25 cellular contexts compared by ENCODE assay signal in the genomic region with DNA sequence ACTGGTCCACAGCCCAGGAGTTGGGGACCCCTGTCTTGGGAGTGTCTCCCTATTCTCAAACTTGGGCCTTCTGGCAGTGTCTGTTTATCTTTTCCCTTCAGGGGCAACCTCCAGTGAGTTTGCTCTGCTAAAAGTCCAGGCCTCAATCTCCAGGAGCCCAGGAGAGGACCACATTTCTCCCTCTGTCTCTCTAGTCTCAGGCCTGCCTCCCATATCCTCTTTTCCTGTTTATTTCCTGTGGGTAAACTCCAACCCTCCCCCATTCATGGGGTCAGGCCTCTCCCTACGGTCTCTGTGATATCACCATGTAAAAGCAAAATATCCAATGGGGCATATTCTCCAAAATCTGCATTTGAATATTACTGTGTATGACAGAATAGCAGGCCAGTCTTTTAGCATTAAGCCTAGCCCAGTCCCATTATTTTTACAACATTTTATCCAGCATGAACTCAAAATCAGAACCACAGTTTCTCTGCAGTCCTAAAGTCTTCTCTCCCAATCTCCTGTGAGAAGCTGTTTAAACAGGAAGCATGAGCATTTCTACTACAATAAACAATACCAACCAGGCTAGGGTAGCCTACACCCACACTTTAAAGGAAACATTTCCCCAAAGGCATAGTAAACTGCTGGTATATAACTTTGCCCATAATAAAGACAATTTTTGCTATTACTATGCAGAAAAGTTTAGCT. TPM values are rescaled to one million over a fixed set of nuclear protein-coding genes. Genes with fewer than 3 reads are reported as not detected.
DNase-seq lines count a peak whose midpoint lies in the region; ATAC-seq, FAIRE-seq and TF ChIP-seq lines count a peak whose summit lies in the region.
"Had no signal": no experiment of that assay in that cellular context is flagged by ENCODE, and none has a peak within 500 bp of the region (broad histone marks: within the 10 kb centered on the region; RNA-seq: fewer than 3 reads in every experiment).

No MANE protein-coding gene starts in this region.

- no peak for TF ChIP-seq POLR2A in HepG2 (IDR thresholded peaks at IDR 0.05; ENCODE audit: insufficient read depth in 1 of 2, low read depth in 2 of 2, low read length in 2 of 2)

- H4K20me1 ChIP-seq in HepG2 (ENCODE audit: insufficient read depth, low read length) = no peaks in the 10 kb centered on the region

- H3K4me2 ChIP-seq in HepG2 (ENCODE audit: low read depth, low read length) = peak overlapping the region; percentile 1; the same call in 1 of the 2 replicates

- H3K9ac ChIP-seq in HepG2 (ENCODE audit: insufficient read depth, low read depth, low read length) = no peak overlapping the region

- no peak overlapping the region for H3K4me3 ChIP-seq in HepG2 (replicated peaks in 1 of 3; ENCODE audit: insufficient read depth in 1 of 3, low read depth in 2 of 3, low read length in 3 of 3)
- H3K4me3 ChIP-seq: cardiac muscle cell, transverse colon had no signal

- no peaks in the 10 kb centered on the region for H3K27me3 ChIP-seq in HepG2 (ENCODE audit: control insufficient read depth in 1 of 2, insufficient read depth in 2 of 2, low read length in 2 of 2)
- H3K27me3 ChIP-seq: cardiac muscle cell, transverse colon had no signal

- H3K27ac Mint-ChIP-seq in WTC11 = peak overlapping the region; percentile 2; the same call in 1 of the 2 replicates
- peak overlapping the region; percentile 56 for H3K27ac Mint-ChIP-seq in osteocyte (ENCODE audit: unreplicated experiment)
- no peak overlapping the region for H3K27ac Mint-ChIP-seq in activated T-helper 17 cell treated with anti-CD3 and anti-CD28 coated beads, Interleukin-2, amount 50 U/mL, for 72 hours
- H3K27ac Mint-ChIP-seq: activated CD8-positive, alpha-beta memory T cell treated with anti-CD3 and anti-CD28 coated beads, Interleukin-2, amount 10 ng/mL, durations not matched to agents 7 days and 5 days; naive B cell had no signal

- no peak for TF ChIP-seq EP300 in HepG2 (IDR thresholded peaks at IDR 0.05; ENCODE audit: low read depth in 2 of 2, low read length in 2 of 2)
- TF ChIP-seq EP300 in HepG2 (CRISPR knock-in tag; IDR thresholded peaks at IDR 0.05; ENCODE audit: borderline replicate concordance) = no peak

- peaks cover 17% of the 10 kb centered on the region for H3K36me3 Mint-ChIP-seq in WTC11
- H3K36me3 Mint-ChIP-seq in osteocyte (ENCODE audit: unreplicated experiment) = no peaks in the 10 kb centered on the region
- no peaks in the 10 kb centered on the region for H3K36me3 Mint-ChIP-seq in activated T-helper 17 cell treated with anti-CD3 and anti-CD28 coated beads, Interleukin-2, amount 50 U/mL, for 72 hours (ENCODE audit: low read depth)
- H3K36me3 Mint-ChIP-seq: activated CD8-positive, alpha-beta memory T cell treated with anti-CD3 and anti-CD28 coated beads, Interleukin-2, amount 10 ng/mL, durations not matched to agents 7 days and 5 days had no signal

- CTCF ChIA-PET in WTC11 (lab: Charles Lee) = interaction anchor here (0.6 to 1.2 kb wide), 2 partner anchors 19 to 270 kb away, joined by 3 to 4 read pairs; no protein-coding TSS in a partner anchor
- CTCF ChIA-PET in HepG2 (lab: Yijun Ruan, JAX; ENCODE audit: low intra/inter-chr PET ratio, low total read pairs) = no interaction called here

- WGBS in HepG2 (ENCODE audit: low lambda C conversion rate) = 39% methylated on average over 1 of the region's 1 CpG

- no TSS peak for BruUV-seq in HepG2 (replicated peaks; lab: Mats Ljungman, UMichigan)

- H3K27ac ChIP-seq in HepG2 (ENCODE audit: extremely low read length, insufficient read depth, low read length) = peak overlapping the region; percentile 42
- H3K27ac ChIP-seq: cardiac muscle cell had no signal

- H2AFZ ChIP-seq in HepG2 (ENCODE audit: low read length) = no peak overlapping the region

- TF ChIP-seq CTCF in WTC11 (IDR thresholded peaks at IDR 0.05) = no peak
- TF ChIP-seq CTCF in HepG2 (CRISPR knock-in tag; IDR thresholded peaks at IDR 0.05) = no peak
- TF ChIP-seq CTCF in osteocyte (IDR thresholded peaks at IDR 0.05) = no peak

- peaks cover 11% of the 10 kb centered on the region for H3K4me1 Mint-ChIP-seq in WTC11
- H3K4me1 Mint-ChIP-seq in osteocyte (ENCODE audit: unreplicated experiment) = peaks cover 23% of the 10 kb centered on the region
- no peaks in the 10 kb centered on the region for H3K4me1 Mint-ChIP-seq in activated T-helper 17 cell treated with anti-CD3 and anti-CD28 coated beads, Interleukin-2, amount 50 U/mL, for 72 hours
- H3K4me1 Mint-ChIP-seq: naive B cell had no signal

- H3K4me1 ChIP-seq in HepG2 (ENCODE audit: insufficient read depth, low read length) = peaks cover 67% of the 10 kb centered on the region

- H3K36me3 ChIP-seq in HepG2 (replicated peaks in 1 of 2; ENCODE audit: control insufficient read depth in 1 of 2, insufficient read depth in 2 of 2, low read length in 2 of 2) = no peaks in the 10 kb centered on the region
- H3K36me3 ChIP-seq: cardiac muscle cell, transverse colon had no signal

- no peak overlapping the region for H3K4me3 Mint-ChIP-seq in WTC11
- H3K4me3 Mint-ChIP-seq in osteocyte (ENCODE audit: unreplicated experiment) = no peak overlapping the region
- no peak overlapping the region for H3K4me3 Mint-ChIP-seq in activated T-helper 17 cell treated with anti-CD3 and anti-CD28 coated beads, Interleukin-2, amount 50 U/mL, for 72 hours
- H3K4me3 Mint-ChIP-seq: activated CD8-positive, alpha-beta memory T cell treated with anti-CD3 and anti-CD28 coated beads, Interleukin-2, amount 10 ng/mL, durations not matched to agents 7 days and 5 days; naive B cell had no signal

- no peak for TF ChIP-seq RAD21 in HepG2 (CRISPR knock-in tag; IDR thresholded peaks at IDR 0.05)

- no peak for ATAC-seq in WTC11
- peak; percentile 53; the same call in 2 of the 3 replicates for ATAC-seq in HepG2
- ATAC-seq in HG02763 (IDR thresholded peaks at IDR 0.05; ENCODE audit: unreplicated experiment) = no peak
- ATAC-seq in GM18867 (IDR thresholded peaks at IDR 0.05; ENCODE audit: unreplicated experiment) = no peak
- no peak for ATAC-seq in activated T-helper 17 cell treated with anti-CD3 and anti-CD28 coated beads, Interleukin-2, amount 50 U/mL, for 72 hours (replicated peaks)
- ATAC-seq: activated CD8-positive, alpha-beta memory T cell treated with anti-CD3 and anti-CD28 coated beads, Interleukin-2, amount 10 ng/mL, durations not matched to agents 7 days and 5 days; esophagus mucosa; left ventricle myocardium superior; stimulated activated naive CD8-positive, alpha-beta T cell treated with anti-CD3 and anti-CD28 coated beads, Interleukin-15, Interleukin-2, amounts not matched to agents 100 U/mL and 50 U/mL, for 24 hours had no signal

- no peaks in the 10 kb centered on the region for H3K9me3 ChIP-seq in HepG2 (ENCODE audit: low read length)
- H3K9me3 ChIP-seq: Caco-2, transverse colon had no signal

- H3K9me3 Mint-ChIP-seq in WTC11 (peaks cover 20% of the 10 kb centered on the region), osteocyte (ENCODE audit: unreplicated experiment) (no peaks in the 10 kb centered on the region)
- H3K9me3 Mint-ChIP-seq in activated T-helper 17 cell treated with anti-CD3 and anti-CD28 coated beads, Interleukin-2, amount 50 U/mL, for 72 hours = no peaks in the 10 kb centered on the region

- in situ Hi-C loops in HepG2 (cut with HindIII; ENCODE audit: extremely low pct_ligation_motif_present, low pct_unique_long_range_greater_than_20kb) = no loop called here

- DNase-seq in H4 (ENCODE audit: low spot score) (peak; percentile 23), WTC11 (ENCODE audit: low spot score) (no peak), HepG2 (ENCODE audit: low spot score) (no peak), osteocyte (ENCODE audit: extremely low spot score, unreplicated experiment) (no peak), NCI-H2196 (lab: John Stamatoyannopoulos, UW; ENCODE audit: unreplicated experiment) (no peak)
- DNase-seq: activated CD4-positive, alpha-beta T cell treated with anti-CD3 and anti-CD28 coated beads for 4 hours; activated CD8-positive, alpha-beta memory T cell treated with anti-CD3 and anti-CD28 coated beads, Interleukin-2, amount 10 ng/mL, durations not matched to agents 7 days and 5 days; activated effector memory CD4-positive, alpha-beta T cell treated with anti-CD3 and anti-CD28 coated beads, Interleukin-2, amount 50 U/mL, for 16 hours; AML-193; Caco-2; EL; glutamatergic neuron; left ventricle myocardium superior; naive B cell; NCI-H1694; stimulated activated CD4-positive, alpha-beta T cell treated with anti-CD3 and anti-CD28 coated beads, Interleukin-2, amount 100 ng/mL, for 24 hours; stimulated activated naive CD8-positive, alpha-beta T cell treated with anti-CD3 and anti-CD28 coated beads, Interleukin-15, Interleukin-2, amounts not matched to agents 100 U/mL and 50 U/mL, for 24 hours; T1000; transverse colon had no signal

- H3K27me3 Mint-ChIP-seq in WTC11 (ENCODE audit: low read depth) = no peaks in the 10 kb centered on the region
- H3K27me3 Mint-ChIP-seq in osteocyte (ENCODE audit: unreplicated experiment) = no peaks in the 10 kb centered on the region
- H3K27me3 Mint-ChIP-seq in activated T-helper 17 cell treated with anti-CD3 and anti-CD28 coated beads, Interleukin-2, amount 50 U/mL, for 72 hours = peaks cover 7% of the 10 kb centered on the region
- H3K27me3 Mint-ChIP-seq: activated CD8-positive, alpha-beta memory T cell treated with anti-CD3 and anti-CD28 coated beads, Interleukin-2, amount 10 ng/mL, durations not matched to agents 7 days and 5 days had no signal

- H3K79me2 ChIP-seq in HepG2 (ENCODE audit: insufficient read depth, low read length) = no peaks in the 10 kb centered on the region

- POLR2A ChIA-PET in WTC11 (lab: Charles Lee) = no interaction called here
- POLR2A ChIA-PET in HepG2 (lab: Yijun Ruan, JAX) = interaction anchor here (2.3 to 2.5 kb wide), 2 partner anchors 14 to 18 kb away, joined by 5 to 8 read pairs; partner anchors contain the start of gene TMEM135

- no peak for FAIRE-seq in HepG2 (lab: Jason Lieb, UNC)
- FAIRE-seq: GM18507 had no signal

- intact Hi-C loops in HepG2 (cut with micrococcal nuclease; ENCODE audit: unreplicated experiment) = no loop called here

RNA-seq across cellular contexts. Expression of gene TMEM135, which starts 18.0 kb away (rescaled TPM):
- 26.1 and 26.3 TPM in 2 replicates for total RNA-seq in H4 (2014; rRNA removed; shearing (Covaris generic))
- total RNA-seq in WTC11 (2021) = 28.4 to 35.8 TPM (median 30.9 TPM) in 3 replicates
- total RNA-seq in HepG2 (2016; rRNA removed; fragmentation: Illumina TruSeq; extraction: Trizol) = 88.9 and 137 TPM in 2 replicates
- 13.8 and 23.1 TPM in 2 replicates for total RNA-seq in HepG2 (2016; cell fraction: cytosol; rRNA removed; fragmentation: Illumina TruSeq; extraction: Trizol; ENCODE audit: low read depth)
- total RNA-seq in HepG2 (2016; cell fraction: insoluble cytoplasmic fraction; rRNA removed; fragmentation: Illumina TruSeq; extraction: Trizol) = 89.3 and 110 TPM in 2 replicates
- 53.8 and 64.4 TPM in 2 replicates for total RNA-seq in HepG2 (2016; cell fraction: membrane; rRNA removed; fragmentation: Illumina TruSeq; extraction: Trizol)
- total RNA-seq in HepG2 (2016; cell fraction: nucleus; rRNA removed; fragmentation: Illumina TruSeq; extraction: Trizol) = 114 and 120 TPM in 2 replicates
- polyA plus RNA-seq in HepG2 (2011; rRNA removed) = 29.8 and 36.6 TPM in 2 replicates
- polyA plus RNA-seq in HepG2 (2011; cell fraction: cytosol; rRNA removed) = 22.7 and 40.1 TPM in 2 replicates
- polyA plus RNA-seq in HepG2 (2011; cell fraction: nucleus; rRNA removed) = 31.7 and 48.3 TPM in 2 replicates
- polyA plus RNA-seq in HepG2 (2012) = 28.2 and 36.9 TPM in 2 replicates
- polyA plus RNA-seq in HepG2 (2016; cell fraction: cytosol; fragmentation: Illumina TruSeq; extraction: Trizol; ENCODE audit: low read depth) = 4.8 and 5.5 TPM in 2 replicates
- 68.6 and 71.6 TPM in 2 replicates for polyA plus RNA-seq in HepG2 (2016; cell fraction: insoluble cytoplasmic fraction; fragmentation: Illumina TruSeq; extraction: Trizol; ENCODE audit: low read depth)
- polyA plus RNA-seq in HepG2 (2016; cell fraction: membrane; fragmentation: Illumina TruSeq; extraction: Trizol; ENCODE audit: low read depth) = 17.9 and 19.7 TPM in 2 replicates
- polyA plus RNA-seq in HepG2 (2016; cell fraction: nucleus; fragmentation: Illumina TruSeq; extraction: Trizol; ENCODE audit: insufficient read depth, low read depth) = 49.6 and 80.2 TPM in 2 replicates
- 29.8 and 153 TPM in 2 replicates for polyA minus RNA-seq in HepG2 (2011; rRNA and poly(A)+ RNA removed; ENCODE audit: low replicate concordance)
- 48.6 and 52.1 TPM in 2 replicates for polyA minus RNA-seq in HepG2 (2011; cell fraction: cytosol; rRNA and poly(A)+ RNA removed)
- 145 and 211 TPM in 2 replicates for polyA minus RNA-seq in HepG2 (2011; cell fraction: nucleus; rRNA and poly(A)+ RNA removed)
- 24.7 and 28.3 TPM in 2 replicates for total RNA-seq in osteocyte
- total RNA-seq in activated T-helper 17 cell treated with anti-CD3 and anti-CD28 coated beads, Interleukin-2, amount 50 U/mL, for 72 hours = 10 to 100 TPM; 19.8 to 34.7 TPM
